Comparison of ENCODE assay signal across 1 cellular context in genomic region chr3:38519651-38520050, GRCh38.
TF ChIP-seq lines count a peak whose summit lies in the region.

No MANE protein-coding gene starts in this region.

TF ChIP-seq in GM23338, 12 proteins besides CTCF, POLR2A, EP300 and RAD21 (continued from another document):
- TF ChIP-seq, protein P1, sequence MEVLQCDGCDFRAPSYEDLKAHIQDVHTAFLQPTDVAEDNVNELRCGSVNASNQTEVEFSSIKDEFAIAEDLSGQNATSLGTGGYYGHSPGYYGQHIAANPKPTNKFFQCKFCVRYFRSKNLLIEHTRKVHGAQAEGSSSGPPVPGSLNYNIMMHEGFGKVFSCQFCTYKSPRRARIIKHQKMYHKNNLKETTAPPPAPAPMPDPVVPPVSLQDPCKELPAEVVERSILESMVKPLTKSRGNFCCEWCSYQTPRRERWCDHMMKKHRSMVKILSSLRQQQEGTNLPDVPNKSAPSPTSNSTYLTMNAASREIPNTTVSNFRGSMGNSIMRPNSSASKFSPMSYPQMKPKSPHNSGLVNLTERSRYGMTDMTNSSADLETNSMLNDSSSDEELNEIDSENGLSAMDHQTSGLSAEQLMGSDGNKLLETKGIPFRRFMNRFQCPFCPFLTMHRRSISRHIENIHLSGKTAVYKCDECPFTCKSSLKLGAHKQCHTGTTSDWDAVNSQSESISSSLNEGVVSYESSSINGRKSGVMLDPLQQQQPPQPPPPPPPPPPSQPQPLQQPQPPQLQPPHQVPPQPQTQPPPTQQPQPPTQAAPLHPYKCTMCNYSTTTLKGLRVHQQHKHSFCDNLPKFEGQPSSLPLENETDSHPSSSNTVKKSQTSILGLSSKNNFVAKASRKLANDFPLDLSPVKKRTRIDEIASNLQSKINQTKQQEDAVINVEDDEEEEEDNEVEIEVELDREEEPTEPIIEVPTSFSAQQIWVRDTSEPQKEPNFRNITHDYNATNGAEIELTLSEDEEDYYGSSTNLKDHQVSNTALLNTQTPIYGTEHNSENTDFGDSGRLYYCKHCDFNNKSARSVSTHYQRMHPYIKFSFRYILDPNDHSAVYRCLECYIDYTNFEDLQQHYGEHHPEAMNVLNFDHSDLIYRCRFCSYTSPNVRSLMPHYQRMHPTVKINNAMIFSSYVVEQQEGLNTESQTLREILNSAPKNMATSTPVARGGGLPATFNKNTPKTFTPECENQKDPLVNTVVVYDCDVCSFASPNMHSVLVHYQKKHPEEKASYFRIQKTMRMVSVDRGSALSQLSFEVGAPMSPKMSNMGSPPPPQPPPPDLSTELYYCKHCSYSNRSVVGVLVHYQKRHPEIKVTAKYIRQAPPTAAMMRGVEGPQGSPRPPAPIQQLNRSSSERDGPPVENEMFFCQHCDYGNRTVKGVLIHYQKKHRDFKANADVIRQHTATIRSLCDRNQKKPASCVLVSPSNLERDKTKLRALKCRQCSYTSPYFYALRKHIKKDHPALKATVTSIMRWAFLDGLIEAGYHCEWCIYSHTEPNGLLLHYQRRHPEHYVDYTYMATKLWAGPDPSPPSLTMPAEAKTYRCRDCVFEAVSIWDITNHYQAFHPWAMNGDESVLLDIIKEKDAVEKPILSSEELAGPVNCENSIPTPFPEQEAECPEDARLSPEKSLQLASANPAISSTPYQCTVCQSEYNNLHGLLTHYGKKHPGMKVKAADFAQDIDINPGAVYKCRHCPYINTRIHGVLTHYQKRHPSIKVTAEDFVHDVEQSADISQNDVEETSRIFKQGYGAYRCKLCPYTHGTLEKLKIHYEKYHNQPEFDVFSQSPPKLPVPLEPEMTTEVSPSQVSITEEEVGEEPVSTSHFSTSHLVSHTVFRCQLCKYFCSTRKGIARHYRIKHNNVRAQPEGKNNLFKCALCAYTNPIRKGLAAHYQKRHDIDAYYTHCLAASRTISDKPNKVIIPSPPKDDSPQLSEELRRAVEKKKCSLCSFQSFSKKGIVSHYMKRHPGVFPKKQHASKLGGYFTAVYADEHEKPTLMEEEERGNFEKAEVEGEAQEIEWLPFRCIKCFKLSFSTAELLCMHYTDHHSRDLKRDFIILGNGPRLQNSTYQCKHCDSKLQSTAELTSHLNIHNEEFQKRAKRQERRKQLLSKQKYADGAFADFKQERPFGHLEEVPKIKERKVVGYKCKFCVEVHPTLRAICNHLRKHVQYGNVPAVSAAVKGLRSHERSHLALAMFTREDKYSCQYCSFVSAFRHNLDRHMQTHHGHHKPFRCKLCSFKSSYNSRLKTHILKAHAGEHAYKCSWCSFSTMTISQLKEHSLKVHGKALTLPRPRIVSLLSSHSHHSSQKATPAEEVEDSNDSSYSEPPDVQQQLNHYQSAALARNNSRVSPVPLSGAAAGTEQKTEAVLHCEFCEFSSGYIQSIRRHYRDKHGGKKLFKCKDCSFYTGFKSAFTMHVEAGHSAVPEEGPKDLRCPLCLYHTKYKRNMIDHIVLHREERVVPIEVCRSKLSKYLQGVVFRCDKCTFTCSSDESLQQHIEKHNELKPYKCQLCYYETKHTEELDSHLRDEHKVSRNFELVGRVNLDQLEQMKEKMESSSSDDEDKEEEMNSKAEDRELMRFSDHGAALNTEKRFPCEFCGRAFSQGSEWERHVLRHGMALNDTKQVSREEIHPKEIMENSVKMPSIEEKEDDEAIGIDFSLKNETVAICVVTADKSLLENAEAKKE (CRISPR knock-in tag; IDR thresholded peaks at IDR 0.05), result no peak
